ENCODE assay signal across 9 cellular contexts in the genomic region with DNA sequence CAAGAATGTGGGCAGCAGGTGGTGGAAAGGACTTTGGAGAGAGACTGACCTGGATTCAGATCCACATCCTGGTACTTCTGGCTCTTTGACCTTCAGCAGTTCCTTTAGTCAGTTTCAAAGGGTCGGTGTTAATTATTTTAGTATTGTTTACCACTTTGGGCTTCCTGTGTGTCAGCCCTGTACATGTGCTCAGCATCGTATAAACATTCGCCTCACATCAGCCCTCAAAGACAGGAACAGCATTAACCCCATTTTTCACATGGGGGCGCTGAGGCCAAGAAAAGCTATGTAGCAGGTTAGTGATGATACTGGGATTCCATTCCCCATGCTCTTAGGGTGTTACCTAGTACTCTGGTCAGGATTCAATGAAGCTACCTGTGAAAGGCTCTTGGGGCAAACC.
DNase-seq lines count a peak whose midpoint lies in the region; ATAC-seq and TF ChIP-seq lines count a peak whose summit lies in the region.
"Had no signal": no experiment of that assay in that cellular context is flagged by ENCODE, and none has a peak within 500 bp of the region (broad histone marks: within the 10 kb centered on the region; RNA-seq: fewer than 3 reads in every experiment).

No MANE protein-coding gene starts in this region.

- H3K9me3 Mint-ChIP-seq in HFFc6, result no peaks in the 10 kb centered on the region
- H3K9me3 Mint-ChIP-seq in WTC11, result no peaks in the 10 kb centered on the region
- no peaks in the 10 kb centered on the region for H3K9me3 Mint-ChIP-seq in immature natural killer cell
- no peaks in the 10 kb centered on the region for H3K9me3 Mint-ChIP-seq in activated naive CD4-positive, alpha-beta T cell treated with anti-CD3 and anti-CD28 coated beads, Interleukin-2, amount 50 U/mL, for 72 hours

- H2AFZ ChIP-seq in DND-41 (ENCODE audit: low read depth, low read length), result no peak overlapping the region

- no peaks in the 10 kb centered on the region for H3K4me1 ChIP-seq in DND-41 (ENCODE audit: insufficient read depth, low read length)

- H3K9me3 ChIP-seq in DND-41 (ENCODE audit: insufficient read depth, low read length, severe bottlenecking), result no peaks in the 10 kb centered on the region

- no peaks in the 10 kb centered on the region; the same call in 1 of the 2 replicates for H3K27me3 Mint-ChIP-seq in HFFc6 (ENCODE audit: insufficient read depth)
- no peaks in the 10 kb centered on the region for H3K27me3 Mint-ChIP-seq in WTC11 (ENCODE audit: low read depth)
- H3K27me3 Mint-ChIP-seq in immature natural killer cell (ENCODE audit: low read depth in 3 of 3), result no peaks in the 10 kb centered on the region

- H3K27me3 ChIP-seq in DND-41 (ENCODE audit: insufficient read depth, low read length, poor library complexity), result no peaks in the 10 kb centered on the region

- H3K4me1 Mint-ChIP-seq in HFFc6 (ENCODE audit: low read depth) (peaks cover 38% of the 10 kb centered on the region), WTC11 (peaks cover 23% of the 10 kb centered on the region), immature natural killer cell (peaks cover 34 to 56% of the 10 kb centered on the region in 2 donors)

- H4K20me1 ChIP-seq in DND-41 (ENCODE audit: insufficient read depth, low read length), result no peaks in the 10 kb centered on the region

- no peak overlapping the region for H3K4me3 Mint-ChIP-seq in HFFc6
- no peak overlapping the region for H3K4me3 Mint-ChIP-seq in WTC11
- H3K4me3 Mint-ChIP-seq in immature natural killer cell, result peak overlapping the region in 1 of 5 donors; percentile 3

- DNase-seq in DND-41, result no peak
- DNase-seq in HFFc6, result no peak
- peak; percentile 43 for DNase-seq in WTC11 (ENCODE audit: low spot score)
- DNase-seq in immature natural killer cell, result peak; percentile 9 to 17 (median 11)
- DNase-seq in NCI-H1092 (lab: John Stamatoyannopoulos, UW), result no peak
- DNase-seq in activated naive CD4-positive, alpha-beta T cell treated with anti-CD3 and anti-CD28 coated beads, Interleukin-2, amount 50 U/mL, for 72 hours (ENCODE audit: low spot score in 2 of 2), result no peak

- ATAC-seq in DND-41 (ENCODE audit: insufficient read depth, low read depth) (no peak), WTC11 (peak; percentile 77), HG02981 (IDR thresholded peaks at IDR 0.05; ENCODE audit: unreplicated experiment) (no peak), GM19035 (IDR thresholded peaks at IDR 0.05; ENCODE audit: unreplicated experiment) (no peak)
- no peak for ATAC-seq in activated naive CD4-positive, alpha-beta T cell treated with anti-CD3 and anti-CD28 coated beads, Interleukin-2, amount 50 U/mL, for 72 hours

- no peak overlapping the region for H3K4me3 ChIP-seq in DND-41 (ENCODE audit: low read depth in 1 of 2, low read length in 2 of 2)

- no peaks in the 10 kb centered on the region for H3K79me2 ChIP-seq in DND-41 (ENCODE audit: insufficient read depth, low read length)

- TF ChIP-seq CTCF in DND-41 (IDR thresholded peaks at IDR 0.05; ENCODE audit: borderline replicate concordance, extremely low read depth, low read length, poor library complexity, severe bottlenecking) (peak; percentile 13), HFFc6 (IDR thresholded peaks at IDR 0.05) (peak; percentile 18; the same call in 1 of the 2 replicates), WTC11 (IDR thresholded peaks at IDR 0.05) (no peak)

- no peak overlapping the region for H3K27ac ChIP-seq in DND-41 (ENCODE audit: low read length)
- H3K27ac ChIP-seq: HL-60 had no signal

- H3K36me3 ChIP-seq in DND-41 (ENCODE audit: insufficient read depth, low read length), result peaks cover 58% of the 10 kb centered on the region

- H3K4me2 ChIP-seq in DND-41 (ENCODE audit: insufficient read depth, low read length), result no peak overlapping the region

- no peak overlapping the region for H3K9ac ChIP-seq in DND-41 (ENCODE audit: low read depth, low read length)

- peaks cover 17% of the 10 kb centered on the region for H3K36me3 Mint-ChIP-seq in HFFc6 (ENCODE audit: low read depth)
- H3K36me3 Mint-ChIP-seq in WTC11, result peaks cover 17% of the 10 kb centered on the region
- H3K36me3 Mint-ChIP-seq in immature natural killer cell, result peaks cover 27 to 52% (median 50%) of the 10 kb centered on the region in 3 donors
- peaks cover 0 to 4% of the 10 kb centered on the region in 2 donors for H3K36me3 Mint-ChIP-seq in activated naive CD4-positive, alpha-beta T cell treated with anti-CD3 and anti-CD28 coated beads, Interleukin-2, amount 50 U/mL, for 72 hours

- CTCF ChIA-PET in WTC11 (lab: Charles Lee), result interaction anchor here (0.5 to 2.1 kb wide), 14 partner anchors 9 to 196 kb away, joined by 3 to 42 read pairs (median 4); no protein-coding TSS in a partner anchor

- H3K27ac Mint-ChIP-seq in HFFc6, result no peak overlapping the region
- no peak overlapping the region for H3K27ac Mint-ChIP-seq in WTC11
- H3K27ac Mint-ChIP-seq in immature natural killer cell, result peak overlapping the region in 4 of 6 donors; percentile 3 to 67 (median 56)
- peak overlapping the region in 1 of 2 donors; percentile 60 for H3K27ac Mint-ChIP-seq in activated naive CD4-positive, alpha-beta T cell treated with anti-CD3 and anti-CD28 coated beads, Interleukin-2, amount 50 U/mL, for 72 hours

- POLR2A ChIA-PET in WTC11 (lab: Charles Lee), result interaction anchor here (0.6 kb wide), 1 partner anchor 15 kb away, joined by 3 read pairs; no protein-coding TSS in a partner anchor

TF ChIP-seq in WTC11, 78 proteins besides CTCF, POLR2A, EP300 and RAD21 (continues in another document):
- TF ChIP-seq AR (CRISPR knock-in tag; IDR thresholded peaks at IDR 0.05) (no peak), TEAD4 (CRISPR knock-in tag; IDR thresholded peaks at IDR 0.05) (no peak), SP1 (CRISPR knock-in tag; conservative IDR thresholded peaks at IDR 0.05) (no peak), ZNF396 (CRISPR knock-in tag; IDR thresholded peaks at IDR 0.05; ENCODE audit: borderline replicate concordance) (no peak)
- TF ChIP-seq, protein P1, sequence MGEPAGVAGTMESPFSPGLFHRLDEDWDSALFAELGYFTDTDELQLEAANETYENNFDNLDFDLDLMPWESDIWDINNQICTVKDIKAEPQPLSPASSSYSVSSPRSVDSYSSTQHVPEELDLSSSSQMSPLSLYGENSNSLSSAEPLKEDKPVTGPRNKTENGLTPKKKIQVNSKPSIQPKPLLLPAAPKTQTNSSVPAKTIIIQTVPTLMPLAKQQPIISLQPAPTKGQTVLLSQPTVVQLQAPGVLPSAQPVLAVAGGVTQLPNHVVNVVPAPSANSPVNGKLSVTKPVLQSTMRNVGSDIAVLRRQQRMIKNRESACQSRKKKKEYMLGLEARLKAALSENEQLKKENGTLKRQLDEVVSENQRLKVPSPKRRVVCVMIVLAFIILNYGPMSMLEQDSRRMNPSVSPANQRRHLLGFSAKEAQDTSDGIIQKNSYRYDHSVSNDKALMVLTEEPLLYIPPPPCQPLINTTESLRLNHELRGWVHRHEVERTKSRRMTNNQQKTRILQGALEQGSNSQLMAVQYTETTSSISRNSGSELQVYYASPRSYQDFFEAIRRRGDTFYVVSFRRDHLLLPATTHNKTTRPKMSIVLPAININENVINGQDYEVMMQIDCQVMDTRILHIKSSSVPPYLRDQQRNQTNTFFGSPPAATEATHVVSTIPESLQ (CRISPR knock-in tag; IDR thresholded peaks at IDR 0.05), result no peak

Comparison
In these comparisons a context has a peak if more than half of its experiments do, and no peak if none do; other contexts are left out.
1. DNase-seq: peak in WTC11 (single experiment) and immature natural killer cell (3 of 3); none in DND-41 (single experiment), HFFc6 (single experiment), NCI-H1092 (single experiment) and activated naive CD4-positive, alpha-beta T cell treated with anti-CD3 and anti-CD28 coated beads, Interleukin-2, amount 50 U/mL, for 72 hours (0 of 2).
2. H3K27ac Mint-ChIP-seq: peak in immature natural killer cell (4 of 6); none in HFFc6 (single experiment) and WTC11 (single experiment).